In genomic region chr16:88811850-88812736, GRCh38 we compare ENCODE assay signal across 8 cellular contexts. TPM values are rescaled to one million over a fixed set of nuclear protein-coding genes. Genes with fewer than 3 reads are reported as not detected.
DNase-seq lines count a peak whose midpoint lies in the region; ATAC-seq and TF ChIP-seq lines count a peak whose summit lies in the region.

A gene with protein sequence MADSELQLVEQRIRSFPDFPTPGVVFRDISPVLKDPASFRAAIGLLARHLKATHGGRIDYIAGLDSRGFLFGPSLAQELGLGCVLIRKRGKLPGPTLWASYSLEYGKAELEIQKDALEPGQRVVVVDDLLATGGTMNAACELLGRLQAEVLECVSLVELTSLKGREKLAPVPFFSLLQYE (minus strand): TSS chr16:88811928. CDS start chr16:88811899, 29 bp downstream.

- peaks cover 21% of the 10 kb centered on the region for H3K4me1 Mint-ChIP-seq in brain

- TF ChIP-seq CTCF in brain (conservative IDR thresholded peaks at IDR 0.05): peak; percentile 28 to 52

- peak; percentile 69 for ATAC-seq in HG03066 (IDR thresholded peaks at IDR 0.05; ENCODE audit: low read depth, unreplicated experiment)

- DNase-seq in A172 (ENCODE audit: low spot score) (peak; percentile 87), NCI-H2107 treated with DMSO at 0.1 percent for 48 hours (lab: John Stamatoyannopoulos, UW; ENCODE audit: unreplicated experiment) (peak; percentile 66), UCSD-AML1 (lab: John Stamatoyannopoulos, UW; ENCODE audit: unreplicated experiment) (peak; percentile 95), skeletal muscle cell (ENCODE audit: low read depth) (peak; percentile 85)

- peak within 1 kb of the TSS; percentile 90 to 94 (median 93) for H3K4me3 Mint-ChIP-seq in brain

- TF ChIP-seq POLR2A in GM18526 (IDR thresholded peaks at IDR 0.05; ENCODE audit: extremely low read depth, insufficient read length): peak; percentile 83

- peak within 1 kb of the TSS; percentile 74 for H3K4me3 ChIP-seq in iPS-11a (ENCODE audit: low read depth, low read length)
- peak within 1 kb of the TSS; percentile 65 for H3K4me3 ChIP-seq in skeletal muscle cell (ENCODE audit: low read depth, low read length)

- H3K27me3 Mint-ChIP-seq in brain: no peaks in the 10 kb centered on the region

- H3K27ac Mint-ChIP-seq in brain: peak within 1 kb of the TSS; percentile 87 to 97 (median 95)

- no peaks in the 10 kb centered on the region for H3K36me3 Mint-ChIP-seq in brain

- H3K9me3 Mint-ChIP-seq in brain: peaks cover 0 to 2% (median 0%) of the 10 kb centered on the region in 5 experiments

RNA-seq across cellular contexts. Expression of the gene that starts here (rescaled TPM):
- 255 and 258 TPM in 2 replicates for total RNA-seq in A172 (2014; rRNA removed; shearing (Covaris generic))
- polyA plus RNA-seq in brain (ENCODE audit: insufficient read depth, low read depth, low replicate concordance): 141 TPM

Comparison
In these comparisons a context has a peak if more than half of its experiments do, and no peak if none do; other contexts are left out.
1. Peak in every context shown above with its lines: DNase-seq, ATAC-seq and H3K4me3 ChIP-seq.